15 cellular contexts compared by ENCODE assay signal in genomic region chr10:28875535-28876208, GRCh38.
A peak's percentile ranks its signal among the peaks of the same experiment; 100 is the strongest.
DNase-seq lines count a peak whose midpoint lies in the region; ATAC-seq lines count a peak whose summit lies in the region.
"Had no signal": no experiment of that assay in that cellular context is flagged by ENCODE, and none has a peak within 500 bp of the region (broad histone marks: within the 10 kb centered on the region; RNA-seq: fewer than 3 reads in every experiment).

No MANE protein-coding gene starts in this region.

- DNase-seq in T1000 (lab: John Stamatoyannopoulos, UW) (peak; percentile 8), hippocampal formation (lab: John Stamatoyannopoulos, UW) (peak; percentile 14 to 25), NCI-H1436 treated with DMSO at 0.1 percent for 48 hours (lab: John Stamatoyannopoulos, UW) (no peak), NCI-H146 treated with DMSO at 0.1 percent for 48 hours (lab: John Stamatoyannopoulos, UW; ENCODE audit: unreplicated experiment) (no peak)
- DNase-seq: activated CD4-positive, alpha-beta T cell treated with anti-CD3 and anti-CD28 coated beads, Interleukin-2, amount 50 U/mL, for 4 hours; activated gamma-delta T cell; left ventricle myocardium superior; NCI-H2029 treated with DMSO at 0.1 percent for 48 hours; stimulated activated CD4-positive, alpha-beta T cell treated with anti-CD3 and anti-CD28 coated beads, Interleukin-2, amount 100 ng/mL, for 24 hours; T-helper 2 cell had no signal

- H3K36me3 ChIP-seq in ES-I3 (ENCODE audit: insufficient read depth, low read length) = no peaks in the 10 kb centered on the region
- H3K36me3 ChIP-seq in neuron (ENCODE audit: insufficient read depth, low read length) = no peaks in the 10 kb centered on the region

- H3K4me1 ChIP-seq in ES-I3 (ENCODE audit: insufficient read depth, low read length) = peaks cover 13% of the 10 kb centered on the region
- H3K4me1 ChIP-seq in neuron (ENCODE audit: insufficient read depth, low read length) = peaks cover 9% of the 10 kb centered on the region

- no peaks in the 10 kb centered on the region for H3K27me3 ChIP-seq in neuron (ENCODE audit: insufficient read depth, low read length)

- H3K9me3 ChIP-seq in ES-I3 (ENCODE audit: control insufficient read depth, insufficient read depth, low read length) (no peaks in the 10 kb centered on the region), neuron (ENCODE audit: low read length) (no peaks in the 10 kb centered on the region)

- ATAC-seq in HG03280 (IDR thresholded peaks at IDR 0.05; ENCODE audit: unreplicated experiment) (no peak), GM18519 (IDR thresholded peaks at IDR 0.05; ENCODE audit: low FRiP score, unreplicated experiment) (no peak)
- ATAC-seq: left ventricle myocardium superior; stimulated activated effector memory CD8-positive, alpha-beta T cell treated with anti-CD3 and anti-CD28 coated beads, Interleukin-12 subunit alpha, Interleukin-12 subunit beta, amount 100 ng/mL, for 72 hours had no signal

- peak overlapping the region; percentile 1 for H2AFZ ChIP-seq in neuron (ENCODE audit: low read depth, low read length)

- peak overlapping the region; percentile 1 for H3K4me3 ChIP-seq in neuron (ENCODE audit: low read length)

- peak overlapping the region; percentile 20; the same call in 1 of the 2 replicates for H3K9ac ChIP-seq in ES-I3 (ENCODE audit: low read depth, low read length)

Comparison
In these comparisons a context has a peak if more than half of its experiments do, and no peak if none do; other contexts are left out.
1. DNase-seq: peak in T1000 (single experiment) and hippocampal formation (2 of 2); none in NCI-H1436 treated with DMSO at 0.1 percent for 48 hours (single experiment) and NCI-H146 treated with DMSO at 0.1 percent for 48 hours (single experiment).